In genomic region chr2:554444-554843, GRCh38 we compare ENCODE assay signal across 27 cellular contexts.
A peak's percentile ranks its signal among the peaks of the same experiment; 100 is the strongest.
DNase-seq lines count a peak whose midpoint lies in the region; ATAC-seq and TF ChIP-seq lines count a peak whose summit lies in the region.
"Had no signal": no experiment of that assay in that cellular context is flagged by ENCODE, and none has a peak within 500 bp of the region (broad histone marks: within the 10 kb centered on the region; RNA-seq: fewer than 3 reads in every experiment).

No MANE protein-coding gene starts in this region.

- H3K4me1 ChIP-seq in BLaER1 (peaks cover 55% of the 10 kb centered on the region), endodermal cell (ENCODE audit: control insufficient read depth, insufficient read depth, low read length) (no peaks in the 10 kb centered on the region)
- H3K4me1 ChIP-seq: suprapubic skin, upper lobe of right lung had no signal

- DNase-seq in activated gamma-delta T cell (lab: John Stamatoyannopoulos, UW) (no peak), superior temporal gyrus (ENCODE audit: extremely low spot score) (no peak), glomerular visceral epithelial cell (ENCODE audit: extremely low spot score) (no peak), endodermal cell (no peak)
- DNase-seq: activated CD4-positive, alpha-beta memory T cell treated with anti-CD3 and anti-CD28 coated beads for 36 hours; activated CD8-positive, alpha-beta memory T cell treated with anti-CD3 and anti-CD28 coated beads, Interleukin-2, amount 50 U/mL, for 48 hours; activated naive CD4-positive, alpha-beta T cell treated with anti-CD3 and anti-CD28 coated beads, Interleukin-2, amount 50 U/mL, for 16 hours; body of pancreas; CD4-positive, alpha-beta memory T cell; MG63; natural killer cell; NCI-H2029; NCI-H510A treated with DMSO at 0.1 percent for 48 hours; upper lobe of right lung had no signal

- peaks cover 51% of the 10 kb centered on the region for H3K27me3 Mint-ChIP-seq in nephron (ENCODE audit: low read depth)
- H3K27me3 Mint-ChIP-seq in endodermal cell (ENCODE audit: insufficient read depth) = peaks cover 4% of the 10 kb centered on the region
- H3K27me3 Mint-ChIP-seq: dendritic cell treated with granulocyte-macrophage colony-stimulating factor and Interleukin-4, amounts not matched to agents 40 ng/mL and 50 ng/mL, for 4 days had no signal

- H3K27me3 ChIP-seq in BLaER1 (no peaks in the 10 kb centered on the region), endodermal cell (ENCODE audit: control insufficient read depth, insufficient read depth, low read length, poor library complexity, severe bottlenecking) (no peaks in the 10 kb centered on the region)
- H3K27me3 ChIP-seq: MG63, upper lobe of right lung had no signal

- H3K4me1 Mint-ChIP-seq in nephron (peaks cover 52% of the 10 kb centered on the region), endodermal cell (peaks cover 4% of the 10 kb centered on the region)
- H3K4me1 Mint-ChIP-seq: CD4-positive, alpha-beta memory T cell had no signal

- TF ChIP-seq CTCF in nephron (IDR thresholded peaks at IDR 0.05; ENCODE audit: unreplicated experiment in 3 of 3) = no peak
- TF ChIP-seq CTCF in endodermal cell (conservative IDR thresholded peaks at IDR 0.05) = no peak

- 80 to 81% methylated on average over 6 to 13 of the region's 13 CpGs for WGBS in endodermal cell (ENCODE audit: insufficient coverage in 1 of 2, insufficient read length in 1 of 2), 2 experiments

- H3K9me3 Mint-ChIP-seq in nephron (no peaks in the 10 kb centered on the region), endodermal cell (no peaks in the 10 kb centered on the region)
- H3K9me3 Mint-ChIP-seq: activated CD4-positive, alpha-beta memory T cell treated with anti-CD3 and anti-CD28 coated beads for 36 hours; CD4-positive, alpha-beta memory T cell; dendritic cell treated with granulocyte-macrophage colony-stimulating factor and Interleukin-4, amounts not matched to agents 40 ng/mL and 50 ng/mL, for 4 days; GM23338; natural killer cell; stimulated activated effector memory CD8-positive, alpha-beta T cell treated with anti-CD3 and anti-CD28 coated beads, Interleukin-12 subunit alpha, Interleukin-12 subunit beta, amount 100 ng/mL, for 72 hours; T-helper 1 cell treated with Interleukin-12 subunit alpha and Interleukin-12 subunit beta and Interleukin-4 antibody, amounts not matched to agents 30 μg/mL and 1 μg/mL, for 36 hours had no signal

- H3K4me2 ChIP-seq in BLaER1 = peak overlapping the region; percentile 73
- H3K4me2 ChIP-seq: GM23338, KMS-11 had no signal

- peak; percentile 61 for ATAC-seq in GM19351 (IDR thresholded peaks at IDR 0.05; ENCODE audit: unreplicated experiment)
- ATAC-seq in HG03571 (IDR thresholded peaks at IDR 0.05; ENCODE audit: unreplicated experiment) = peak; percentile 83
- ATAC-seq: activated CD4-positive, CD25-positive, alpha-beta regulatory T cell treated with anti-CD3 and anti-CD28 coated beads, Interleukin-2, amount 50 U/mL, for 24 hours; body of pancreas; GM23338; natural killer cell; stimulated activated effector memory CD8-positive, alpha-beta T cell treated with anti-CD3 and anti-CD28 coated beads, Interleukin-12 subunit alpha, Interleukin-12 subunit beta, amount 100 ng/mL, for 72 hours; upper lobe of right lung had no signal

- H3K9me3 ChIP-seq in BLaER1 = no peaks in the 10 kb centered on the region
- no peaks in the 10 kb centered on the region for H3K9me3 ChIP-seq in endodermal cell (ENCODE audit: control insufficient read depth, low read length)
- H3K9me3 ChIP-seq: body of pancreas, MG63, suprapubic skin, upper lobe of right lung had no signal

- no peak overlapping the region for H3K4me3 ChIP-seq in BLaER1
- H3K4me3 ChIP-seq in endodermal cell (ENCODE audit: low read length) = no peak overlapping the region
- H3K4me3 ChIP-seq: body of pancreas, GM23338, lung, MG63, suprapubic skin, upper lobe of right lung had no signal

- H3K36me3 Mint-ChIP-seq in nephron (ENCODE audit: low read depth) (no peaks in the 10 kb centered on the region), endodermal cell (ENCODE audit: low read depth) (no peaks in the 10 kb centered on the region)
- H3K36me3 Mint-ChIP-seq: activated CD4-positive, alpha-beta memory T cell treated with anti-CD3 and anti-CD28 coated beads for 36 hours; CD4-positive, alpha-beta memory T cell; natural killer cell; stimulated activated effector memory CD8-positive, alpha-beta T cell treated with anti-CD3 and anti-CD28 coated beads, Interleukin-12 subunit alpha, Interleukin-12 subunit beta, amount 100 ng/mL, for 72 hours had no signal

- H3K27ac ChIP-seq in BLaER1 = no peak overlapping the region
- H3K27ac ChIP-seq in endodermal cell (ENCODE audit: low read depth, low read length) = no peak overlapping the region
- H3K27ac ChIP-seq: body of pancreas, HL-60, KMS-11, suprapubic skin, upper lobe of right lung had no signal

- H3K9ac ChIP-seq in BLaER1 (no peak overlapping the region), endodermal cell (ENCODE audit: extremely low read depth, low read length, poor library complexity, severe bottlenecking) (no peak overlapping the region)
- H3K9ac ChIP-seq: KMS-11 had no signal

- no peak overlapping the region for H3K4me3 Mint-ChIP-seq in nephron
- H3K4me3 Mint-ChIP-seq in endodermal cell = no peak overlapping the region
- H3K4me3 Mint-ChIP-seq: activated CD4-positive, alpha-beta memory T cell treated with anti-CD3 and anti-CD28 coated beads for 36 hours; CD4-positive, alpha-beta memory T cell; dendritic cell treated with granulocyte-macrophage colony-stimulating factor and Interleukin-4, amounts not matched to agents 40 ng/mL and 50 ng/mL, for 4 days; GM23338; natural killer cell; stimulated activated effector memory CD8-positive, alpha-beta T cell treated with anti-CD3 and anti-CD28 coated beads, Interleukin-12 subunit alpha, Interleukin-12 subunit beta, amount 100 ng/mL, for 72 hours; T-helper 1 cell treated with Interleukin-12 subunit alpha and Interleukin-12 subunit beta and Interleukin-4 antibody, amounts not matched to agents 30 μg/mL and 1 μg/mL, for 36 hours had no signal

- H3K27ac Mint-ChIP-seq in nephron (peak overlapping the region in 2 of 3 experiments; percentile 27 to 63), endodermal cell (no peak overlapping the region)
- H3K27ac Mint-ChIP-seq: activated CD4-positive, alpha-beta memory T cell treated with anti-CD3 and anti-CD28 coated beads for 36 hours; CD4-positive, alpha-beta memory T cell; dendritic cell treated with granulocyte-macrophage colony-stimulating factor and Interleukin-4, amounts not matched to agents 40 ng/mL and 50 ng/mL, for 4 days; GM23338; natural killer cell; stimulated activated effector memory CD8-positive, alpha-beta T cell treated with anti-CD3 and anti-CD28 coated beads, Interleukin-12 subunit alpha, Interleukin-12 subunit beta, amount 100 ng/mL, for 72 hours; T-helper 1 cell treated with Interleukin-12 subunit alpha and Interleukin-12 subunit beta and Interleukin-4 antibody, amounts not matched to agents 30 μg/mL and 1 μg/mL, for 36 hours had no signal

- no peaks in the 10 kb centered on the region for H4K20me1 ChIP-seq in BLaER1

- H3K36me3 ChIP-seq in BLaER1 (no peaks in the 10 kb centered on the region), endodermal cell (ENCODE audit: control insufficient read depth, insufficient read depth, low read length) (no peaks in the 10 kb centered on the region)
- H3K36me3 ChIP-seq: MG63, suprapubic skin, upper lobe of right lung had no signal
